Comparison of ENCODE assay signal across 1 cellular context in the genomic region with DNA sequence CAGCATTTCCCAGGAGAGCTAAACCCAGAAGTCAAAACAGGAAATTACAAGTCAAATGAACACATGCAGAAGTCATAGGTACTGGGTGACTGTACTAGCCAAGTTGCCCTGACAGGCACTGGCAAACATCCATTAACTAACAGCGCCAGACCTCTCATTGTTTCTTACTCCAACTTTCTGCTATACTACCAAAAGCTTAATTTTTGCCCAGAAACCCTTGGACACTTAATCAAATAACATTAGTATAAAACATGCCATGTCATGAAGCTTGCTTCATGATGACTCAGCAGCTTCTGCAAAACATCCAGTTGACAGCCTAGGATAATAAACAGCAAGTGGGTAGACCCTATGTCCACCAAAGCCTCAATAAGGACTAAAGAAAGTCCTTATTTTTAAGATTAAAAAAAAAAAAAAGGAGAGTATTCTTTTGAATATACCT.
TF ChIP-seq lines count a peak whose summit lies in the region.

No MANE protein-coding gene starts in this region.

TF ChIP-seq in HepG2, 621 proteins besides CTCF, POLR2A, EP300 and RAD21 (continued from another document):
- 0 out of 2 replicates have a peak, but pooled peaks have one; percentile 27 for TF ChIP-seq DMAP1 (CRISPR knock-in tag; IDR thresholded peaks at IDR 0.05)
- TF ChIP-seq MAFG (CRISPR knock-in tag; IDR thresholded peaks at IDR 0.05): peak; percentile 95
- TF ChIP-seq CEBPG (CRISPR knock-in tag; IDR thresholded peaks at IDR 0.05): peak; percentile 85
- TF ChIP-seq NFE2L2 (IDR thresholded peaks at IDR 0.05; ENCODE audit: low read length): peak; percentile 97
